16 cellular contexts compared by ENCODE assay signal in the genomic region with DNA sequence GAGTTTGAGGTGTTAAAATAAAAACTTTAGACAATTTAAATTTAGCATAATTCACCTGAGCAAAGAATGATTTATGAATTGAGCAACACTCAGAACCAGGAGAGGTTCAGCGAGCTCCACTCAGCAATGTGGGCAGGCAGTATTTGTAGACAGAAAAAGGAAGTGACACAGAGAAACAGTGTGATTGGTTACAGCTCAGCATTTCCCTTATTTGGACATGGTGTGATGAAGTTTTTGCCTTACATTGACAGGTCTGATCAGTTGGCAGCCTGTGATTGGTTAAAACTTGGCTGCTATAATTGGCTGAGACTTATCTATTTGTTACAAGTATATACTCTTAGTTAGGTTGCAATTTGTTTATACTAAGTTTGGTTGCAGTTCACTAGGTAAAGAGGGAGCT.
"Had no signal": no experiment of that assay in that cellular context is flagged by ENCODE, and none has a peak within 500 bp of the region (broad histone marks: within the 10 kb centered on the region; RNA-seq: fewer than 3 reads in every experiment).

No MANE protein-coding gene starts in this region.

- ATAC-seq: activated T-cell treated with anti-CD3 and anti-CD28 coated beads, Interleukin-2, amount 50 U/mL, for 4 hours; gastroesophageal sphincter had no signal

- DNase-seq: activated CD4-positive, alpha-beta memory T cell treated with anti-CD3 and anti-CD28 coated beads for 36 hours; activated CD4-positive, alpha-beta T cell treated with anti-CD3 and anti-CD28 coated beads for 1 hour; activated effector memory CD4-positive, alpha-beta T cell treated with anti-CD3 and anti-CD28 coated beads, Interleukin-2, amount 50 U/mL, for 16 hours; activated T-cell treated with anti-CD3 and anti-CD28 coated beads, Interleukin-2, amount 50 U/mL, for 4 hours; amygdala; effector memory CD4-positive, alpha-beta T cell; hippocampal formation; sigmoid colon; stimulated activated naive CD4-positive, alpha-beta T cell had no signal

- H3K4me1 Mint-ChIP-seq: brain, neural crest cell had no signal

- H3K4me3 ChIP-seq: gastroesophageal sphincter, sigmoid colon, suprapubic skin had no signal

- H3K9me3 Mint-ChIP-seq: brain had no signal

- H3K36me3 Mint-ChIP-seq: activated CD4-positive, alpha-beta memory T cell treated with anti-CD3 and anti-CD28 coated beads for 36 hours; activated naive CD8-positive, alpha-beta T cell; brain; type B pancreatic cell had no signal

- H3K36me3 ChIP-seq: gastroesophageal sphincter, sigmoid colon, suprapubic skin had no signal

- H3K27me3 ChIP-seq: gastroesophageal sphincter, sigmoid colon, suprapubic skin had no signal

- H3K4me3 Mint-ChIP-seq: activated CD4-positive, alpha-beta memory T cell treated with anti-CD3 and anti-CD28 coated beads for 36 hours; activated naive CD8-positive, alpha-beta T cell; activated T-cell treated with anti-CD3 and anti-CD28 coated beads, Interleukin-2, amount 50 U/mL, for 4 hours; brain; neural crest cell; type B pancreatic cell had no signal

- H3K4me1 ChIP-seq: gastroesophageal sphincter, sigmoid colon, suprapubic skin had no signal

- H3K27ac ChIP-seq: epithelial cell of prostate, gastroesophageal sphincter, sigmoid colon, suprapubic skin had no signal

- H3K27ac Mint-ChIP-seq: activated CD4-positive, alpha-beta memory T cell treated with anti-CD3 and anti-CD28 coated beads for 36 hours; activated naive CD8-positive, alpha-beta T cell; brain; type B pancreatic cell had no signal

- H3K9me3 ChIP-seq: gastroesophageal sphincter, suprapubic skin had no signal

- H3K27me3 Mint-ChIP-seq: activated CD4-positive, alpha-beta memory T cell treated with anti-CD3 and anti-CD28 coated beads for 36 hours; activated naive CD8-positive, alpha-beta T cell; brain; type B pancreatic cell had no signal
